ENCODE assay signal across 22 cellular contexts in genomic region chr7:10075866-10076265, GRCh38.
"Had no signal": no experiment of that assay in that cellular context is flagged by ENCODE, and none has a peak within 500 bp of the region (broad histone marks: within the 10 kb centered on the region; RNA-seq: fewer than 3 reads in every experiment).

No MANE protein-coding gene starts in this region.

- H3K27ac Mint-ChIP-seq: immature natural killer cell, naive B cell, nephron had no signal

- H3K4me3 ChIP-seq: esophagus muscularis mucosa, gastroesophageal sphincter, left ventricle myocardium inferior, lower lobe of right lung, stomach, tibial artery, upper lobe of left lung, uterus had no signal

- H3K9ac ChIP-seq: parathyroid adenoma had no signal

- H3K36me3 Mint-ChIP-seq: immature natural killer cell, naive B cell had no signal

- H3K79me2 ChIP-seq: parathyroid adenoma had no signal

- ATAC-seq: gastroesophageal sphincter, left cardiac atrium, right cardiac atrium had no signal

- H3K27me3 ChIP-seq: esophagus muscularis mucosa, gastroesophageal sphincter, stomach, tibial artery, upper lobe of left lung, uterus had no signal

- FAIRE-seq: endometrium, small intestine had no signal

- H3K36me3 ChIP-seq: esophagus muscularis mucosa, gastroesophageal sphincter, left ventricle myocardium inferior, lower lobe of right lung, stomach, tibial artery, upper lobe of left lung, uterus had no signal

- H2AFZ ChIP-seq: parathyroid adenoma had no signal

- H3K4me3 Mint-ChIP-seq: immature natural killer cell, naive B cell, nephron had no signal

- H3K27ac ChIP-seq: epithelial cell of prostate, esophagus muscularis mucosa, gastroesophageal sphincter, left ventricle myocardium inferior, lower lobe of right lung, parathyroid adenoma, stomach, tibial artery, upper lobe of left lung, uterus had no signal

- DNase-seq: effector memory CD4-positive, alpha-beta T cell; immature natural killer cell; kidney; left cardiac atrium; left ventricle myocardium inferior; lower lobe of right lung; mesenchymal stem cell; naive B cell; right cardiac atrium; small intestine; stimulated activated CD4-positive, alpha-beta T cell treated with anti-CD3 and anti-CD28 coated beads, Interleukin-12 subunit alpha, Interleukin-12 subunit beta, amount 100 ng/mL, for 4 hours; stimulated activated naive CD4-positive, alpha-beta T cell; stomach; tibial artery; upper lobe of left lung; uterus had no signal

- H3K9me3 ChIP-seq: esophagus muscularis mucosa, gastroesophageal sphincter, left ventricle myocardium inferior, lower lobe of right lung, stomach, tibial artery, upper lobe of left lung, uterus had no signal

- H3K27me3 Mint-ChIP-seq: naive B cell had no signal

- H3K9me3 Mint-ChIP-seq: nephron had no signal

- H3K4me1 ChIP-seq: esophagus muscularis mucosa, gastroesophageal sphincter, left ventricle myocardium inferior, lower lobe of right lung, parathyroid adenoma, stomach, tibial artery, upper lobe of left lung, uterus had no signal

- H3K4me1 Mint-ChIP-seq: immature natural killer cell, naive B cell, nephron had no signal
